ENCODE assay signal across 15 cellular contexts in genomic region chr4:137300776-137301175, GRCh38.
"Had no signal": no experiment of that assay in that cellular context is flagged by ENCODE, and none has a peak within 500 bp of the region (broad histone marks: within the 10 kb centered on the region; RNA-seq: fewer than 3 reads in every experiment).

No MANE protein-coding gene starts in this region.

- H3K27me3 ChIP-seq: adrenal gland, body of pancreas, esophagus muscularis mucosa, testis had no signal

- H3K4me1 ChIP-seq: adrenal gland, body of pancreas, esophagus muscularis mucosa, left ventricle myocardium inferior, testis had no signal

- H3K27ac ChIP-seq: adrenal gland, body of pancreas, esophagus muscularis mucosa, left ventricle myocardium inferior, skin epidermis, testis had no signal

- H3K27me3 Mint-ChIP-seq: activated CD8-positive, alpha-beta T cell treated with anti-CD3 and anti-CD28 coated beads for 36 hours; activated naive CD4-positive, alpha-beta T cell treated with anti-CD3 and anti-CD28 coated beads, Interleukin-2, amount 10 ng/mL, durations not matched to agents 7 days and 5 days; stimulated activated naive CD8-positive, alpha-beta T cell treated with anti-CD3 and anti-CD28 coated beads, Interleukin-15, amount 100 ng/mL, for 72 hours had no signal

- DNase-seq: activated CD4-positive, alpha-beta T cell treated with anti-CD3 and anti-CD28 coated beads for 4 hours; activated CD8-positive, alpha-beta memory T cell treated with anti-CD3 and anti-CD28 coated beads, Interleukin-2, amount 50 U/mL, for 4 hours; activated CD8-positive, alpha-beta T cell treated with anti-CD3 and anti-CD28 coated beads for 36 hours; activated naive CD4-positive, alpha-beta T cell treated with anti-CD3 and anti-CD28 coated beads, Interleukin-2, amount 10 ng/mL, durations not matched to agents 7 days and 5 days; adrenal gland; body of pancreas; kidney; left ventricle myocardium inferior; mesenchymal stem cell; nephron progenitor cell; stimulated activated CD4-positive, alpha-beta T cell treated with anti-CD3 and anti-CD28 coated beads, Interleukin-4, amount 100 ng/mL, for 4 hours; stimulated activated naive CD8-positive, alpha-beta T cell treated with anti-CD3 and anti-CD28 coated beads, Interleukin-15, amount 100 ng/mL, for 72 hours; testis had no signal

- H3K4me3 Mint-ChIP-seq: activated CD8-positive, alpha-beta T cell treated with anti-CD3 and anti-CD28 coated beads for 36 hours; activated naive CD4-positive, alpha-beta T cell treated with anti-CD3 and anti-CD28 coated beads, Interleukin-2, amount 10 ng/mL, durations not matched to agents 7 days and 5 days; nephron progenitor cell; stimulated activated naive CD8-positive, alpha-beta T cell treated with anti-CD3 and anti-CD28 coated beads, Interleukin-15, amount 100 ng/mL, for 72 hours had no signal

- H3K9me3 Mint-ChIP-seq: activated naive CD4-positive, alpha-beta T cell treated with anti-CD3 and anti-CD28 coated beads, Interleukin-2, amount 10 ng/mL, durations not matched to agents 7 days and 5 days; nephron progenitor cell had no signal

- H3K4me1 Mint-ChIP-seq: activated naive CD4-positive, alpha-beta T cell treated with anti-CD3 and anti-CD28 coated beads, Interleukin-2, amount 10 ng/mL, durations not matched to agents 7 days and 5 days; nephron progenitor cell; stimulated activated naive CD8-positive, alpha-beta T cell treated with anti-CD3 and anti-CD28 coated beads, Interleukin-15, amount 100 ng/mL, for 72 hours had no signal

- ATAC-seq: activated CD8-positive, alpha-beta T cell treated with anti-CD3 and anti-CD28 coated beads for 36 hours; body of pancreas; stimulated activated naive CD8-positive, alpha-beta T cell treated with anti-CD3 and anti-CD28 coated beads, Interleukin-15, amount 100 ng/mL, for 72 hours had no signal

- H3K36me3 ChIP-seq: adrenal gland, esophagus muscularis mucosa, left ventricle myocardium inferior had no signal

- H3K9me3 ChIP-seq: adrenal gland, body of pancreas, esophagus muscularis mucosa, left ventricle myocardium inferior, testis had no signal

- H3K27ac Mint-ChIP-seq: activated CD8-positive, alpha-beta T cell treated with anti-CD3 and anti-CD28 coated beads for 36 hours; activated naive CD4-positive, alpha-beta T cell treated with anti-CD3 and anti-CD28 coated beads, Interleukin-2, amount 10 ng/mL, durations not matched to agents 7 days and 5 days; nephron progenitor cell; stimulated activated naive CD8-positive, alpha-beta T cell treated with anti-CD3 and anti-CD28 coated beads, Interleukin-15, amount 100 ng/mL, for 72 hours had no signal

- H3K36me3 Mint-ChIP-seq: activated naive CD4-positive, alpha-beta T cell treated with anti-CD3 and anti-CD28 coated beads, Interleukin-2, amount 10 ng/mL, durations not matched to agents 7 days and 5 days had no signal

- H3K4me3 ChIP-seq: adrenal gland, body of pancreas, esophagus muscularis mucosa, left ventricle myocardium inferior, skin epidermis, testis had no signal
